In the genomic region with DNA sequence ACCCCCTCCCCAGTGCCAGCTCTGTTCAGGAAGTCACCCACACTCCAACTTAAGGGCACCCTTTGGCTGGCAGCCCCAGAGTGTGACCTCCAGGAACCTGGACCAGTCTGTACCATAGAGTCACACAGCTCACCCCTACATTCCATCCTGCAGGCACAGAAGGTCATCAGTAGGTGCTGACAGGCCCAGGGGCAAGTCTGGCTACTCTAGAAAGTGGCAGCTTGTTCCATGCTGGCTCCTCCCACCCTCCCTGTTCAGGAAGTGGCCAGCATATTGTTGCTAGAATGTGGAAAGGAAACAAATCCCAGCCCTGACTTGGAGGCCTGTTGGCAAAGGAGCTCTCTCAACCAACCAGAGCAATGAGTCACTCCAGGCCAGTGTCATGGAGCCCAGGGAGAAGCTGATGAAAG, we compare ENCODE assay signal across 11 cellular contexts. TPM values are rescaled to one million over a fixed set of nuclear protein-coding genes. Genes with fewer than 3 reads are reported as not detected.
DNase-seq lines count a peak whose midpoint lies in the region; ATAC-seq, FAIRE-seq and TF ChIP-seq lines count a peak whose summit lies in the region.
"Had no signal": no experiment of that assay in that cellular context is flagged by ENCODE, and none has a peak within 500 bp of the region (broad histone marks: within the 10 kb centered on the region; RNA-seq: fewer than 3 reads in every experiment).

No MANE protein-coding gene starts in this region.

- peak overlapping the region; percentile 7 for H3K18ac ChIP-seq in trophoblast cell (ENCODE audit: low read length)

- POLR2A ChIA-PET in endothelial cell of umbilical vein (lab: Charles Lee), result interaction anchor here (0.6 to 0.7 kb wide), 2 partner anchors 10 to 258 kb away, joined by 3 to 5 read pairs; no protein-coding TSS in a partner anchor

- peak overlapping the region; percentile 47 for H2BK12ac ChIP-seq in trophoblast cell (ENCODE audit: low read length)

- no peak overlapping the region for H3K4ac ChIP-seq in trophoblast cell (ENCODE audit: low read depth, low read length)

- H3K79me2 ChIP-seq in endothelial cell of umbilical vein (ENCODE audit: control insufficient read depth, insufficient read depth, low read length), result peaks cover 15% of the 10 kb centered on the region
- H3K79me2 ChIP-seq in trophoblast cell (ENCODE audit: control insufficient read depth, insufficient read depth, low read length, poor library complexity), result peaks cover 6% of the 10 kb centered on the region

- no peak overlapping the region for H3K9ac ChIP-seq in endothelial cell of umbilical vein (replicated peaks; ENCODE audit: extremely low read depth, insufficient read depth, low read length)
- no peak overlapping the region for H3K9ac ChIP-seq in trophoblast cell (ENCODE audit: low read length)
- H3K9ac ChIP-seq: parathyroid adenoma had no signal

- peak overlapping the region; percentile 59 for H2AK5ac ChIP-seq in trophoblast cell (ENCODE audit: low read length)

- peaks cover 38% of the 10 kb centered on the region for H3K4me1 ChIP-seq in endothelial cell of umbilical vein (ENCODE audit: control insufficient read depth, extremely low read depth, insufficient read depth, low read length)
- H3K4me1 ChIP-seq in trophoblast cell (ENCODE audit: control insufficient read depth in 1 of 2, insufficient read depth in 2 of 2, low read length in 2 of 2), result peaks cover 5 to 7% of the 10 kb centered on the region in 2 experiments
- H3K4me1 ChIP-seq in gastroesophageal sphincter, result peaks cover 9 to 21% (median 10%) of the 10 kb centered on the region in 3 donors

- H4K91ac ChIP-seq in trophoblast cell (ENCODE audit: low read depth, low read length), result peak overlapping the region; percentile 25

- no peak for FAIRE-seq in endothelial cell of umbilical vein (lab: Jason Lieb, UNC)

- H3K14ac ChIP-seq in trophoblast cell (ENCODE audit: low read length), result no peak overlapping the region

- H2BK5ac ChIP-seq in trophoblast cell (ENCODE audit: low read depth, low read length, poor library complexity), result no peak overlapping the region

- H3K79me1 ChIP-seq in trophoblast cell (ENCODE audit: low read length), result peaks cover 12% of the 10 kb centered on the region

- no peak overlapping the region for H3K4me3 ChIP-seq in endothelial cell of umbilical vein (replicated peaks in 1 of 3; ENCODE audit: insufficient read depth in 1 of 3, low read depth in 1 of 3, low read length in 3 of 3)
- no peak overlapping the region for H3K4me3 ChIP-seq in trophoblast cell (ENCODE audit: low read depth, low read length)
- H3K4me3 ChIP-seq in gastroesophageal sphincter, result no peak overlapping the region

- H3K9me1 ChIP-seq in endothelial cell of umbilical vein (replicated peaks; ENCODE audit: control insufficient read depth, extremely low read depth, insufficient read depth, low read length), result no peaks in the 10 kb centered on the region

- no peak for TF ChIP-seq EP300 in gastroesophageal sphincter (IDR thresholded peaks at IDR 0.05)

- H3K9me3 ChIP-seq in endothelial cell of umbilical vein (replicated peaks; ENCODE audit: control insufficient read depth, insufficient read depth, low read length) (no peaks in the 10 kb centered on the region), trophoblast cell (ENCODE audit: insufficient read depth, low read depth, low read length) (no peaks in the 10 kb centered on the region), gastroesophageal sphincter (no peaks in the 10 kb centered on the region)

- TF ChIP-seq POLR2A in endothelial cell of umbilical vein (IDR thresholded peaks at IDR 0.05; ENCODE audit: low read depth, low read length) (no peak), gastroesophageal sphincter (IDR thresholded peaks at IDR 0.05) (no peak)

- no peak for ATAC-seq in gastroesophageal sphincter
- ATAC-seq in HG03045 (IDR thresholded peaks at IDR 0.05; ENCODE audit: unreplicated experiment), result no peak

- H3K27me3 ChIP-seq in endothelial cell of umbilical vein (ENCODE audit: control insufficient read depth in 2 of 2, insufficient read depth in 2 of 2, low read length in 2 of 2) (peaks cover 0 to 2% of the 10 kb centered on the region in 2 experiments), trophoblast cell (ENCODE audit: insufficient read depth, low read length) (no peaks in the 10 kb centered on the region), gastroesophageal sphincter (peaks cover 6% of the 10 kb centered on the region)

- no peak overlapping the region for H3K23ac ChIP-seq in trophoblast cell (ENCODE audit: low read length)

- BruUV-seq in endothelial cell of umbilical vein (replicated peaks; lab: Mats Ljungman, UMichigan), result no TSS peak

- H3K27ac ChIP-seq in endothelial cell of umbilical vein (ENCODE audit: insufficient read depth, low read depth, low read length) (peak overlapping the region; percentile 15), trophoblast cell (ENCODE audit: low read depth, low read length) (peak overlapping the region; percentile 54), gastroesophageal sphincter (no peak overlapping the region)
- H3K27ac ChIP-seq: parathyroid adenoma had no signal

- H2BK120ac ChIP-seq in trophoblast cell (ENCODE audit: insufficient read depth, low read length, poor library complexity), result peak overlapping the region; percentile 26

- H3K36me3 ChIP-seq in endothelial cell of umbilical vein (ENCODE audit: control insufficient read depth in 2 of 2, extremely low read depth in 1 of 2, insufficient read depth in 2 of 2, low read length in 2 of 2) (no peaks in the 10 kb centered on the region), trophoblast cell (ENCODE audit: control insufficient read depth in 1 of 2, insufficient read depth in 2 of 2, low read length in 2 of 2) (no peaks in the 10 kb centered on the region), gastroesophageal sphincter (no peaks in the 10 kb centered on the region)

- DNase-seq in GM04503 (ENCODE audit: low read depth) (peak; percentile 76), OCI-M1 (lab: John Stamatoyannopoulos, UW) (peak; percentile 13), endothelial cell of umbilical vein (ENCODE audit: low read depth, low spot score) (peak; percentile 79), trophoblast cell (peak; percentile 68 to 82), GM10266 (ENCODE audit: extremely low spot score) (no peak), NCI-H146 treated with DMSO at 0.1 percent for 48 hours (lab: John Stamatoyannopoulos, UW; ENCODE audit: unreplicated experiment) (no peak)
- DNase-seq: anterior cingulate cortex, GOT3 had no signal

- H3K4me2 ChIP-seq in endothelial cell of umbilical vein (ENCODE audit: insufficient read depth, low read length) (no peak overlapping the region), trophoblast cell (ENCODE audit: low read length) (no peak overlapping the region)

- H4K12ac ChIP-seq in trophoblast cell (ENCODE audit: low read depth, low read length), result no peak overlapping the region

- TF ChIP-seq CTCF in endothelial cell of umbilical vein (IDR thresholded peaks at IDR 0.05; ENCODE audit: extremely low read depth in 1 of 2, insufficient read depth in 1 of 2, low read depth in 1 of 2, low read length in 2 of 2), result no peak
- no peak for TF ChIP-seq CTCF in gastroesophageal sphincter (IDR thresholded peaks at IDR 0.05)
- no peak for TF ChIP-seq CTCF in GM10266 (IDR thresholded peaks at IDR 0.05; ENCODE audit: control insufficient read depth, insufficient read depth, low read depth, missing control alignments)

- CTCF ChIA-PET in endothelial cell of umbilical vein (lab: Charles Lee), result interaction anchor here (1.2 to 1.5 kb wide), 3 partner anchors 10 to 798 kb away, joined by 3 to 5 read pairs (median 4); no protein-coding TSS in a partner anchor

- dilution Hi-C loops in endothelial cell of umbilical vein (cut with MboI; ENCODE audit: extremely low pct_ligation_motif_present, low sequenced_read_pairs), result no loop called here

- H2AFZ ChIP-seq in endothelial cell of umbilical vein (ENCODE audit: low read depth, low read length) (peak overlapping the region; percentile 85), trophoblast cell (ENCODE audit: insufficient read depth, low read length, poor library complexity) (no peak overlapping the region)
- H2AFZ ChIP-seq: parathyroid adenoma had no signal

- peak overlapping the region; percentile 77 for H4K8ac ChIP-seq in trophoblast cell (ENCODE audit: low read depth, low read length)

- H4K20me1 ChIP-seq in endothelial cell of umbilical vein (replicated peaks; ENCODE audit: control insufficient read depth, extremely low read depth, insufficient read depth, low read length), result no peaks in the 10 kb centered on the region

- intact Hi-C loops in endothelial cell of umbilical vein (cut with micrococcal nuclease), result no loop called here

TF ChIP-seq in endothelial cell of umbilical vein, 7 proteins besides CTCF, POLR2A, EP300 and RAD21:
- no peak for TF ChIP-seq POLR2AphosphoS5 (IDR thresholded peaks at IDR 0.05; ENCODE audit: insufficient read depth, low read depth, low read length)
- TF ChIP-seq FOS (IDR thresholded peaks at IDR 0.05; ENCODE audit: borderline replicate concordance, insufficient read depth, low read length), result peak; percentile 75
- TF ChIP-seq JUN (IDR thresholded peaks at IDR 0.05; ENCODE audit: borderline replicate concordance, insufficient read depth, insufficient read length, low read depth), result peak; percentile 55

RNA-seq across cellular contexts. Expression of gene NCOA4, which starts 3.2 kb away (rescaled TPM):
- total RNA-seq in endothelial cell of umbilical vein (119 and 127 TPM in 2 replicates), gastroesophageal sphincter (100 to 1,000 TPM; 152 to 186 (median 173) TPM)
- 55.5 and 62.1 TPM in 2 replicates for polyA plus RNA-seq in endothelial cell of umbilical vein
- 85.7 and 94.7 TPM in 2 replicates for polyA plus RNA-seq in endothelial cell of umbilical vein (2011; cell fraction: cytosol; rRNA removed)
- polyA plus RNA-seq in endothelial cell of umbilical vein (2011; cell fraction: nucleus; rRNA removed), result 50.5 and 61.4 TPM in 2 replicates
- polyA plus RNA-seq in endothelial cell of umbilical vein (2012), result 107 and 142 TPM in 2 replicates
- 174 and 175 TPM in 2 replicates for polyA minus RNA-seq in endothelial cell of umbilical vein
- 79.4 TPM for polyA minus RNA-seq in endothelial cell of umbilical vein (2011; cell fraction: cytosol; rRNA and poly(A)+ RNA removed)
- 39.6 and 56.8 TPM in 2 replicates for polyA minus RNA-seq in endothelial cell of umbilical vein (2011; cell fraction: nucleus; rRNA and poly(A)+ RNA removed)
- 187 and 194 TPM in 2 replicates for polyA plus RNA-seq in trophoblast cell (2013)

RNA-seq across cellular contexts. Expression of gene MSMB, which starts 12.5 kb away (rescaled TPM):
- total RNA-seq in endothelial cell of umbilical vein, result not detected in 2 replicates
- polyA plus RNA-seq in endothelial cell of umbilical vein, result not detected in 2 replicates
- not detected in 2 replicates for polyA plus RNA-seq in endothelial cell of umbilical vein (2011; cell fraction: cytosol; rRNA removed)
- not detected in 2 replicates for polyA plus RNA-seq in endothelial cell of umbilical vein (2011; cell fraction: nucleus; rRNA removed)
- 0.79 TPM in 1 of 2 replicates, not detected in the other for polyA plus RNA-seq in endothelial cell of umbilical vein (2012)
- not detected in 2 replicates for polyA minus RNA-seq in endothelial cell of umbilical vein
- polyA minus RNA-seq in endothelial cell of umbilical vein (2011; cell fraction: cytosol; rRNA and poly(A)+ RNA removed), result not detected
- polyA minus RNA-seq in endothelial cell of umbilical vein (2011; cell fraction: nucleus; rRNA and poly(A)+ RNA removed), result not detected in 2 replicates
- polyA plus RNA-seq in trophoblast cell (2013), result 0.64 and 1.1 TPM in 2 replicates
- total RNA-seq in gastroesophageal sphincter, result 1 to 10 TPM in 1 of 4 donors, not detected in 3; 5.7 TPM

Comparison
In these comparisons a context has a peak if more than half of its experiments do, and no peak if none do; other contexts are left out.
1. DNase-seq: peak in GM04503 (single experiment), OCI-M1 (single experiment), endothelial cell of umbilical vein (single experiment) and trophoblast cell (2 of 2); none in GM10266 (single experiment) and NCI-H146 treated with DMSO at 0.1 percent for 48 hours (single experiment).
2. H3K27ac ChIP-seq: peak in endothelial cell of umbilical vein (single experiment) and trophoblast cell (single experiment); none in gastroesophageal sphincter (0 of 4).